ENCODE assay signal across 1 cellular context in genomic region chr1:31934706-31935629, GRCh38.
TF ChIP-seq lines count a peak whose summit lies in the region.

No MANE protein-coding gene starts in this region.

TF ChIP-seq in GM12878, 131 proteins besides CTCF, POLR2A, EP300 and RAD21 (continued from another document):
- no peak for TF ChIP-seq CEBPZ (IDR thresholded peaks at IDR 0.05; ENCODE audit: low read depth, low read length)
- TF ChIP-seq ATF2 (IDR thresholded peaks at IDR 0.05; ENCODE audit: low read length), result peak; percentile 39; the same call in 1 of the 2 replicates
- TF ChIP-seq ATF7 (IDR thresholded peaks at IDR 0.05; ENCODE audit: low read depth), result peak; percentile 54; the same call in 1 of the 2 replicates
- TF ChIP-seq KAT2A (conservative IDR thresholded peaks at IDR 0.05; ENCODE audit: control insufficient read depth, low read depth, low read length), result no peak
- TF ChIP-seq, protein P1, sequence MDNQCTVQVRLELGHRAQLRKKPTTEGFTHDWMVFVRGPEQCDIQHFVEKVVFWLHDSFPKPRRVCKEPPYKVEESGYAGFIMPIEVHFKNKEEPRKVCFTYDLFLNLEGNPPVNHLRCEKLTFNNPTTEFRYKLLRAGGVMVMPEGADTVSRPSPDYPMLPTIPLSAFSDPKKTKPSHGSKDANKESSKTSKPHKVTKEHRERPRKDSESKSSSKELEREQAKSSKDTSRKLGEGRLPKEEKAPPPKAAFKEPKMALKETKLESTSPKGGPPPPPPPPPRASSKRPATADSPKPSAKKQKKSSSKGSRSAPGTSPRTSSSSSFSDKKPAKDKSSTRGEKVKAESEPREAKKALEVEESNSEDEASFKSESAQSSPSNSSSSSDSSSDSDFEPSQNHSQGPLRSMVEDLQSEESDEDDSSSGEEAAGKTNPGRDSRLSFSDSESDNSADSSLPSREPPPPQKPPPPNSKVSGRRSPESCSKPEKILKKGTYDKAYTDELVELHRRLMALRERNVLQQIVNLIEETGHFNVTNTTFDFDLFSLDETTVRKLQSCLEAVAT (IDR thresholded peaks at IDR 0.05), result no peak; the same call in 1 of the 2 replicates
- peak; percentile 82 for TF ChIP-seq PKNOX1 (IDR thresholded peaks at IDR 0.05)
- TF ChIP-seq ETV6 (conservative IDR thresholded peaks at IDR 0.05 in 1 of 2, IDR thresholded peaks at IDR 0.05 in 1 of 2; ENCODE audit: borderline replicate concordance in 1 of 2, low read depth in 1 of 2), result 0 out of 4 replicates have a peak, but pooled peaks of 1 of the 2 experiments have one; percentile 9
- no peak for TF ChIP-seq LARP7 (IDR thresholded peaks at IDR 0.05)
- no peak for TF ChIP-seq CREB1 (IDR thresholded peaks at IDR 0.05; ENCODE audit: low read depth)
- TF ChIP-seq BRCA1 (IDR thresholded peaks at IDR 0.05; ENCODE audit: low read depth, low read length), result no peak
- TF ChIP-seq, protein P2, sequence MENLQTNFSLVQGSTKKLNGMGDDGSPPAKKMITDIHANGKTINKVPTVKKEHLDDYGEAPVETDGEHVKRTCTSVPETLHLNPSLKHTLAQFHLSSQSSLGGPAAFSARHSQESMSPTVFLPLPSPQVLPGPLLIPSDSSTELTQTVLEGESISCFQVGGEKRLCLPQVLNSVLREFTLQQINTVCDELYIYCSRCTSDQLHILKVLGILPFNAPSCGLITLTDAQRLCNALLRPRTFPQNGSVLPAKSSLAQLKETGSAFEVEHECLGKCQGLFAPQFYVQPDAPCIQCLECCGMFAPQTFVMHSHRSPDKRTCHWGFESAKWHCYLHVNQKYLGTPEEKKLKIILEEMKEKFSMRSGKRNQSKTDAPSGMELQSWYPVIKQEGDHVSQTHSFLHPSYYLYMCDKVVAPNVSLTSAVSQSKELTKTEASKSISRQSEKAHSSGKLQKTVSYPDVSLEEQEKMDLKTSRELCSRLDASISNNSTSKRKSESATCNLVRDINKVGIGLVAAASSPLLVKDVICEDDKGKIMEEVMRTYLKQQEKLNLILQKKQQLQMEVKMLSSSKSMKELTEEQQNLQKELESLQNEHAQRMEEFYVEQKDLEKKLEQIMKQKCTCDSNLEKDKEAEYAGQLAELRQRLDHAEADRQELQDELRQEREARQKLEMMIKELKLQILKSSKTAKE (IDR thresholded peaks at IDR 0.05; ENCODE audit: low read depth, poor library complexity, severe bottlenecking), result no peak
- peak; percentile 56 for TF ChIP-seq MEF2B (IDR thresholded peaks at IDR 0.05; ENCODE audit: partially characterized antibody, poor library complexity, severe bottlenecking)
- TF ChIP-seq ZNF217 (IDR thresholded peaks at IDR 0.05), result no peak
- TF ChIP-seq, protein P3, sequence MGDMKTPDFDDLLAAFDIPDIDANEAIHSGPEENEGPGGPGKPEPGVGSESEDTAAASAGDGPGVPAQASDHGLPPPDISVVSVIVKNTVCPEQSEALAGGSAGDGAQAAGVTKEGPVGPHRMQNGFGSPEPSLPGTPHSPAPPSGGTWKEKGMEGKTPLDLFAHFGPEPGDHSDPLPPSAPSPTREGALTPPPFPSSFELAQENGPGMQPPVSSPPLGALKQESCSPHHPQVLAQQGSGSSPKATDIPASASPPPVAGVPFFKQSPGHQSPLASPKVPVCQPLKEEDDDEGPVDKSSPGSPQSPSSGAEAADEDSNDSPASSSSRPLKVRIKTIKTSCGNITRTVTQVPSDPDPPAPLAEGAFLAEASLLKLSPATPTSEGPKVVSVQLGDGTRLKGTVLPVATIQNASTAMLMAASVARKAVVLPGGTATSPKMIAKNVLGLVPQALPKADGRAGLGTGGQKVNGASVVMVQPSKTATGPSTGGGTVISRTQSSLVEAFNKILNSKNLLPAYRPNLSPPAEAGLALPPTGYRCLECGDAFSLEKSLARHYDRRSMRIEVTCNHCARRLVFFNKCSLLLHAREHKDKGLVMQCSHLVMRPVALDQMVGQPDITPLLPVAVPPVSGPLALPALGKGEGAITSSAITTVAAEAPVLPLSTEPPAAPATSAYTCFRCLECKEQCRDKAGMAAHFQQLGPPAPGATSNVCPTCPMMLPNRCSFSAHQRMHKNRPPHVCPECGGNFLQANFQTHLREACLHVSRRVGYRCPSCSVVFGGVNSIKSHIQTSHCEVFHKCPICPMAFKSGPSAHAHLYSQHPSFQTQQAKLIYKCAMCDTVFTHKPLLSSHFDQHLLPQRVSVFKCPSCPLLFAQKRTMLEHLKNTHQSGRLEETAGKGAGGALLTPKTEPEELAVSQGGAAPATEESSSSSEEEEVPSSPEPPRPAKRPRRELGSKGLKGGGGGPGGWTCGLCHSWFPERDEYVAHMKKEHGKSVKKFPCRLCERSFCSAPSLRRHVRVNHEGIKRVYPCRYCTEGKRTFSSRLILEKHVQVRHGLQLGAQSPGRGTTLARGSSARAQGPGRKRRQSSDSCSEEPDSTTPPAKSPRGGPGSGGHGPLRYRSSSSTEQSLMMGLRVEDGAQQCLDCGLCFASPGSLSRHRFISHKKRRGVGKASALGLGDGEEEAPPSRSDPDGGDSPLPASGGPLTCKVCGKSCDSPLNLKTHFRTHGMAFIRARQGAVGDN (IDR thresholded peaks at IDR 0.05), result 0 out of 2 replicates have a peak, but pooled peaks have one; percentile 10
- TF ChIP-seq EGR1 (IDR thresholded peaks at IDR 0.05; ENCODE audit: borderline replicate concordance in 1 of 2, low read depth in 2 of 2, low read length in 2 of 2), result peak in 1 of 2 experiments; percentile 9; a peak in 1 of 3 replicates
- no peak for TF ChIP-seq CREM (IDR thresholded peaks at IDR 0.05; ENCODE audit: low read depth)
